In genomic region chr2:157388827-157389226, GRCh38 we compare ENCODE assay signal across 21 cellular contexts. TPM values are rescaled to one million over a fixed set of nuclear protein-coding genes. Genes with fewer than 3 reads are reported as not detected.
"Had no signal": no experiment of that assay in that cellular context is flagged by ENCODE, and none has a peak within 500 bp of the region (broad histone marks: within the 10 kb centered on the region; RNA-seq: fewer than 3 reads in every experiment).

No MANE protein-coding gene starts in this region.

- H3K27ac Mint-ChIP-seq: stimulated activated naive B cell treated with anti-CD40 and anti-IgM and Interleukin-4, amounts not matched to agents 10 μg/mL and 1 μg/mL and 100 μg/mL, for 72 hours; stimulated activated naive CD8-positive, alpha-beta T cell treated with anti-CD3 and anti-CD28 coated beads, Interleukin-15, amount 100 ng/mL, for 72 hours had no signal

- ATAC-seq: stimulated activated naive B cell treated with anti-CD40 and anti-IgM and Interleukin-4, amounts not matched to agents 10 μg/mL and 1 μg/mL and 100 μg/mL, for 72 hours; stimulated activated naive CD8-positive, alpha-beta T cell treated with anti-CD3 and anti-CD28 coated beads, Interleukin-15, amount 100 ng/mL, for 72 hours; upper lobe of right lung had no signal

- H3K4me3 ChIP-seq: hepatocyte, right atrium auricular region, sigmoid colon, skin epidermis, testis, tibial nerve, upper lobe of right lung, vagina had no signal

- H3K4me3 Mint-ChIP-seq: naive B cell; neural crest cell; stimulated activated naive B cell treated with anti-CD40 and anti-IgM and Interleukin-4, amounts not matched to agents 10 μg/mL and 1 μg/mL and 100 μg/mL, for 72 hours; stimulated activated naive CD8-positive, alpha-beta T cell treated with anti-CD3 and anti-CD28 coated beads, Interleukin-15, amount 100 ng/mL, for 72 hours had no signal

- H3K4me1 Mint-ChIP-seq: neural crest cell had no signal

- H3K27me3 ChIP-seq: hepatocyte, right atrium auricular region, sigmoid colon, testis, tibial nerve, upper lobe of right lung, vagina had no signal

- DNase-seq: effector CD4-positive, alpha-beta T cell; foreskin melanocyte; head of caudate nucleus; mesendoderm; naive B cell; posterior cingulate gyrus; sigmoid colon; stimulated activated CD4-positive, alpha-beta T cell treated with anti-CD3 and anti-CD28 coated beads, Interleukin-2, amount 100 ng/mL, for 24 hours; stimulated activated CD4-positive, alpha-beta T cell treated with anti-CD3 and anti-CD28 coated beads, Interleukin-4, amount 100 ng/mL, for 4 hours; stimulated activated naive B cell treated with anti-CD40 and anti-IgM and Interleukin-4, amounts not matched to agents 10 μg/mL and 1 μg/mL and 100 μg/mL, for 72 hours; stimulated activated naive CD8-positive, alpha-beta T cell treated with anti-CD3 and anti-CD28 coated beads, Interleukin-15, amount 100 ng/mL, for 72 hours; testis; upper lobe of right lung had no signal

- H3K27ac ChIP-seq: hepatocyte, right atrium auricular region, sigmoid colon, skin epidermis, testis, tibial nerve, upper lobe of right lung, vagina had no signal

- H3K4me1 ChIP-seq: right atrium auricular region, sigmoid colon, testis, tibial nerve, upper lobe of right lung, vagina had no signal

- H3K27me3 Mint-ChIP-seq: naive B cell; stimulated activated naive B cell treated with anti-CD40 and anti-IgM and Interleukin-4, amounts not matched to agents 10 μg/mL and 1 μg/mL and 100 μg/mL, for 72 hours; stimulated activated naive CD8-positive, alpha-beta T cell treated with anti-CD3 and anti-CD28 coated beads, Interleukin-15, amount 100 ng/mL, for 72 hours had no signal

- H3K36me3 ChIP-seq: right atrium auricular region, sigmoid colon, tibial nerve, upper lobe of right lung, vagina had no signal

- H3K9me3 ChIP-seq: right atrium auricular region, sigmoid colon, testis, upper lobe of right lung, vagina had no signal

RNA-seq across cellular contexts. Expression of gene CYTIP, which starts 55.1 kb away (rescaled TPM):
- total RNA-seq: dermis microvascular lymphatic vessel endothelial cell, lung microvascular endothelial cell had no signal
